22 cellular contexts compared by ENCODE assay signal in the genomic region with DNA sequence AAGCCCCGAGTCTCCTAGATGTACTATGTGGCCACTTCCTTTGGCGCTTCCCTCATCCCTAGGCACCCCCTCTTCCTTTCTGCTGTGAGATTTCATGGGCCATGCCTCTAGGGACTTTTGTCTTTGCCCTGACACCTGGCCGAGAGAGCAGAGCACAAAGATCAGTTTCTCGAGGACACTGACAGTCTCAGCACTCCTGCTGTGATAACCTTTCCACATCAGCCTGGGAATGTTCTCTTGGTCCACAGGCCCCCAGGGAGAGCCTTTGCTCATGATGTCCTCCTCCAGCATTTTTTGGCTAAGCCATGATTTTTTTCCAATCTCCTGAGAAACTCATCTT.
"Had no signal": no experiment of that assay in that cellular context is flagged by ENCODE, and none has a peak within 500 bp of the region (broad histone marks: within the 10 kb centered on the region; RNA-seq: fewer than 3 reads in every experiment).

No MANE protein-coding gene starts in this region.

- H3K4me3 ChIP-seq: esophagus muscularis mucosa, sigmoid colon, thoracic aorta, uterus had no signal

- H3K27me3 ChIP-seq: esophagus muscularis mucosa, neutrophil, sigmoid colon, uterus had no signal

- H3K4me1 ChIP-seq: uterus had no signal

- H3K36me3 ChIP-seq: esophagus muscularis mucosa, neutrophil, sigmoid colon, thoracic aorta, uterus had no signal

- H3K9me3 ChIP-seq: esophagus muscularis mucosa, neutrophil, sigmoid colon, thoracic aorta, uterus had no signal

- H3K27ac ChIP-seq: esophagus muscularis mucosa, neutrophil, sigmoid colon, thoracic aorta, uterus, VCaP had no signal

- FAIRE-seq: bronchial epithelial cell, islet of Langerhans had no signal

- ATAC-seq: activated naive CD4-positive, alpha-beta T cell treated with anti-CD3 and anti-CD28 coated beads, Interleukin-2, amount 50 U/mL, for 72 hours; activated T-cell treated with anti-CD3 and anti-CD28 coated beads, Interleukin-2, amount 50 U/mL, for 72 hours; left ventricle myocardium superior; stimulated activated naive CD8-positive, alpha-beta T cell treated with anti-CD3 and anti-CD28 coated beads, Interleukin-15, Interleukin-2, amounts not matched to agents 100 U/mL and 50 U/mL, for 24 hours had no signal

- DNase-seq: activated CD4-positive, alpha-beta T cell treated with anti-CD3 and anti-CD28 coated beads for 4 hours; activated CD4-positive, alpha-beta T cell treated with anti-CD3 and anti-CD28 coated beads, Interleukin-2, amount 50 U/mL, for 4 hours; activated naive CD4-positive, alpha-beta T cell; activated T-cell treated with anti-CD3 and anti-CD28 coated beads for 4 hours; activated T-cell treated with anti-CD3 and anti-CD28 coated beads, Interleukin-2, amount 50 U/mL, for 72 hours; foreskin melanocyte; left ventricle myocardium superior; mammary epithelial cell; retina; sigmoid colon; stimulated activated CD4-positive, alpha-beta T cell treated with anti-CD3 and anti-CD28 coated beads, Interleukin-15, amount 100 ng/mL, for 24 hours; stimulated activated naive CD8-positive, alpha-beta T cell treated with anti-CD3 and anti-CD28 coated beads, Interleukin-15, Interleukin-2, amounts not matched to agents 100 U/mL and 50 U/mL, for 24 hours; T-helper 1 cell; trophoblast cell; uterus had no signal
